8 cellular contexts compared by ENCODE assay signal in the genomic region with DNA sequence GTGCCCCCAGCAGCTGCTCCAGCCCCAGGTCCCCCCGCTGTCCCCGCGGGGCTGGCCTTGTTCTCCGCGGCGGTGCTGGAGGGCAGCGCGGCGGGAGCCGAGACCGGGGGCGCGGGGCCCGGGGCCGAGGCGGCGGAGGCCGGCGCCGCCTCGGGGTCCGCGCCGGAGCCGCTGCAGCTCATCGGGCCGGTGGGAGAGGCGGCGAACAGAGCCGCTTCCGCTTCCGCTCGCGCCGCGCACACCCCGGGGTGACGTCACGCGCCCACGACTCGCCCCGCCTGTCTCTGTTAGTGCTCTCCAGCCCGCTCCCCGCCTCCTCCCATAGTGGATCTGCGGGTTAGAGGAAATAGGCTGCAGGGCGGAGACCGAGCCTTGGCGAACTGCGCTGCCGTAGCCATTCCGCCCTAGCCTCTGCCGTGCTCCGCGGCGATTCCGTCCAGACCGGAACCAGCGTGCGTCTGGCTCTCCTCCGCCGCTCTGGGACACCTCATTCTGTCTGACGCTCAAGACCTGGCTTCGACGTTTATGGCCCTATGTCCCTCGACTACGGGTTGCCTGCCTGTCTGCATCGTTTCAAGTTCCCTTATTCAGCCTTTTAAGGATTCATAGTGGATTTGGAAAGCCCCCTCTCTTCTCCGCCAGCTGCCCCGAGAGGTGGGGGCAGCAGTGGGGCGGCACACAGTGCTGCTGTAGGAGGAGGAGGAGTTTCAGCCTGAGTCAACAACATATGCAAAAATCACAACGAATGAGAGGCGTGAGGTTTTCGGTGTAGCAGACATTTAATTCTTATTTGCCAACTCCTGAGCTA. TPM values are rescaled to one million over a fixed set of nuclear protein-coding genes. Genes with fewer than 3 reads are reported as not detected.
A peak's percentile ranks its signal among the peaks of the same experiment; 100 is the strongest.
DNase-seq lines count a peak whose midpoint lies in the region; ATAC-seq, FAIRE-seq and TF ChIP-seq lines count a peak whose summit lies in the region.

Gene TAF10 (minus strand): TSS at position 209 of the 808 bp plus-strand sequence. CDS start 27 bp downstream, at position 182.

- peak; percentile 95 for TF ChIP-seq POLR2A in GM19193 (IDR thresholded peaks at IDR 0.05; ENCODE audit: extremely low read depth, insufficient read depth, insufficient read length)

- peak within 1 kb of the TSS; percentile 78 to 84 for H3K4me3 ChIP-seq in kidney (ENCODE audit: low read length in 2 of 2)

- H3K36me3 ChIP-seq in kidney (ENCODE audit: control insufficient read depth in 1 of 2, insufficient read depth in 2 of 2, low read length in 2 of 2), result peaks cover 34 to 52% of the 10 kb centered on the region in 2 donors

- H3K9ac ChIP-seq in kidney (ENCODE audit: low read length in 2 of 2), result peak within 1 kb of the TSS; percentile 82 to 99

- no peaks in the 10 kb centered on the region for H3K9me3 ChIP-seq in kidney (ENCODE audit: control insufficient read depth in 1 of 2, low read length in 2 of 2)

- H3K4me1 ChIP-seq in kidney (ENCODE audit: control insufficient read depth in 1 of 2, insufficient read depth in 1 of 2, low read depth in 1 of 2, low read length in 2 of 2), result peaks cover 20 to 22% of the 10 kb centered on the region in 2 donors

- intact Hi-C loops in kidney (cut with DNase I), result no loop called here

- peak within 1 kb of the TSS; percentile 94 to 100 for H3K27ac ChIP-seq in kidney (ENCODE audit: low read depth in 2 of 2, low read length in 2 of 2)

- ATAC-seq in HG03432 (IDR thresholded peaks at IDR 0.05; ENCODE audit: unreplicated experiment), result peak; percentile 93

- no peak for TF ChIP-seq CTCF in kidney (IDR thresholded peaks at IDR 0.05; ENCODE audit: borderline replicate concordance, extremely low read depth, insufficient read depth)

- DNase-seq in Ammon's horn (ENCODE audit: low spot score) (peak; percentile 99), NCI-H510A (lab: John Stamatoyannopoulos, UW) (peak; percentile 76), cerebellar nuclear complex (lab: John Stamatoyannopoulos, UW) (peak; percentile 61 to 75), kidney (peak; percentile 100)
- peak; percentile 91 for DNase-seq in activated CD4-positive, alpha-beta T cell treated with anti-CD3 and anti-CD28 coated beads for 1 hour
- peak; percentile 86 to 94 for DNase-seq in stimulated activated CD4-positive, alpha-beta T cell treated with anti-CD3 and anti-CD28 coated beads, Interleukin-15, amount 100 ng/mL, for 1 hour (ENCODE audit: low read depth in 1 of 2, low spot score in 1 of 2)

- peak; percentile 3 for FAIRE-seq in kidney (lab: Jason Lieb, UNC)

RNA-seq across cellular contexts. Expression of gene TAF10, which starts in this region (rescaled TPM):
- 136 TPM for total RNA-seq in kidney
- polyA plus RNA-seq in kidney (ENCODE audit: insufficient read depth, low read depth, low replicate concordance), result 250 TPM

Comparison
In these comparisons a context has a peak if more than half of its experiments do, and no peak if none do; other contexts are left out.
1. Peak in every context shown above with its lines: DNase-seq, ATAC-seq, H3K4me3 ChIP-seq and H3K27ac ChIP-seq.